Comparison of ENCODE assay signal across 17 cellular contexts in genomic region chr17:49573510-49574282, GRCh38. TPM values are rescaled to one million over a fixed set of nuclear protein-coding genes. Genes with fewer than 3 reads are reported as not detected.
DNase-seq lines count a peak whose midpoint lies in the region; ATAC-seq and TF ChIP-seq lines count a peak whose summit lies in the region.
"Had no signal": no experiment of that assay in that cellular context is flagged by ENCODE, and none has a peak within 500 bp of the region (broad histone marks: within the 10 kb centered on the region; RNA-seq: fewer than 3 reads in every experiment).

No MANE protein-coding gene starts in this region.

- H3K27ac Mint-ChIP-seq in CD4-positive, alpha-beta T cell = no peak overlapping the region
- H3K27ac Mint-ChIP-seq: activated CD4-positive, alpha-beta memory T cell treated with anti-CD3 and anti-CD28 coated beads, Interleukin-2, amount 10 ng/mL, durations not matched to agents 7 days and 5 days had no signal

- H3K27ac ChIP-seq in CD4-positive, alpha-beta T cell (ENCODE audit: low read depth, low read length) = no peak overlapping the region
- H3K27ac ChIP-seq in rectal smooth muscle tissue (ENCODE audit: low read depth, low read length) = peak overlapping the region; percentile 75
- H3K27ac ChIP-seq: adrenal gland, epithelial cell of prostate, psoas muscle, VCaP had no signal

- H3K4me1 Mint-ChIP-seq in CD4-positive, alpha-beta T cell (ENCODE audit: low read depth) = peaks cover 4% of the 10 kb centered on the region

- TF ChIP-seq CTCF in CD4-positive, alpha-beta T cell (IDR thresholded peaks at IDR 0.05) = no peak

- CTCF ChIA-PET in CD4-positive, alpha-beta T cell (lab: Charles Lee) = interaction anchor here (1.8 kb wide), 1 partner anchor 134 kb away, joined by 4 read pairs; the partner anchor contains the start of gene SLC35B1

- ATAC-seq in CD4-positive, alpha-beta T cell (ENCODE audit: poor library complexity) = no peak
- ATAC-seq: psoas muscle had no signal

- no peaks in the 10 kb centered on the region for H3K36me3 Mint-ChIP-seq in CD4-positive, alpha-beta T cell (ENCODE audit: low read depth)

- no peak for DNase-seq in CD4-positive, alpha-beta T cell
- DNase-seq in MG63 = peak; percentile 70
- DNase-seq in ecto neural progenitor cell (ENCODE audit: low spot score) = peak; percentile 57
- DNase-seq in NCI-H187 treated with DMSO at 0.1 percent for 48 hours (lab: John Stamatoyannopoulos, UW) = no peak
- DNase-seq in activated CD8-positive, alpha-beta memory T cell treated with anti-CD3 and anti-CD28 coated beads, Interleukin-2, amount 50 U/mL, for 48 hours = no peak
- DNase-seq in NCI-H1048 (lab: John Stamatoyannopoulos, UW) = no peak
- no peak for DNase-seq in NCI-H510A (lab: John Stamatoyannopoulos, UW)
- DNase-seq: activated CD4-positive, alpha-beta memory T cell treated with anti-CD3 and anti-CD28 coated beads, Interleukin-2, amount 10 ng/mL, durations not matched to agents 7 days and 5 days; adrenal gland; NCI-H1417; NCI-H446 treated with DMSO at 0.1 percent for 48 hours had no signal

- peaks cover 50% of the 10 kb centered on the region for H3K27me3 ChIP-seq in CD4-positive, alpha-beta T cell (ENCODE audit: control insufficient read depth, insufficient read depth, low read length)
- H3K27me3 ChIP-seq in MG63 = peaks cover 35% of the 10 kb centered on the region
- H3K27me3 ChIP-seq in rectal smooth muscle tissue (ENCODE audit: control insufficient read depth, insufficient read depth, low read length) = peaks cover 2% of the 10 kb centered on the region

- H3K4me3 ChIP-seq in MG63 (no peak overlapping the region), rectal smooth muscle tissue (ENCODE audit: low read length) (no peak overlapping the region)
- H3K4me3 ChIP-seq: adrenal gland, psoas muscle, tibial nerve had no signal

- POLR2A ChIA-PET in CD4-positive, alpha-beta T cell (lab: Charles Lee) = interaction anchor here (0.7 kb wide), 1 partner anchor 35 kb away, joined by 3 read pairs; no protein-coding TSS in a partner anchor

- H3K4me1 ChIP-seq in rectal smooth muscle tissue (ENCODE audit: control insufficient read depth, insufficient read depth, low read length) = peaks cover 20% of the 10 kb centered on the region
- H3K4me1 ChIP-seq: psoas muscle had no signal

- H3K27me3 Mint-ChIP-seq in CD4-positive, alpha-beta T cell = peaks cover 46% of the 10 kb centered on the region

- H3K36me3 ChIP-seq in MG63 = no peaks in the 10 kb centered on the region
- H3K36me3 ChIP-seq in rectal smooth muscle tissue (ENCODE audit: control insufficient read depth, insufficient read depth, low read length) = no peaks in the 10 kb centered on the region
- H3K36me3 ChIP-seq: adrenal gland, tibial nerve had no signal

- peak overlapping the region; percentile 34 for H3K4me3 Mint-ChIP-seq in CD4-positive, alpha-beta T cell
- H3K4me3 Mint-ChIP-seq: activated CD4-positive, alpha-beta memory T cell treated with anti-CD3 and anti-CD28 coated beads, Interleukin-2, amount 10 ng/mL, durations not matched to agents 7 days and 5 days had no signal

- no peaks in the 10 kb centered on the region for H3K9me3 Mint-ChIP-seq in CD4-positive, alpha-beta T cell
- H3K9me3 Mint-ChIP-seq: activated CD4-positive, alpha-beta memory T cell treated with anti-CD3 and anti-CD28 coated beads, Interleukin-2, amount 10 ng/mL, durations not matched to agents 7 days and 5 days had no signal

- no peaks in the 10 kb centered on the region for H3K9me3 ChIP-seq in CD4-positive, alpha-beta T cell (ENCODE audit: control insufficient read depth, low read length)
- H3K9me3 ChIP-seq in MG63 = no peaks in the 10 kb centered on the region
- H3K9me3 ChIP-seq: adrenal gland, psoas muscle, tibial nerve had no signal

- H3K9ac ChIP-seq in rectal smooth muscle tissue (ENCODE audit: low read length) = no peak overlapping the region

- intact Hi-C loops in CD4-positive, alpha-beta T cell (cut with DNase I, micrococcal nuclease) = no loop called here

RNA-seq across cellular contexts. Expression of gene NXPH3, which starts 2.0 kb away (rescaled TPM):
- not detected for total RNA-seq in CD4-positive, alpha-beta T cell
- 0.36 TPM in 1 of 2 replicates, not detected in the other for total RNA-seq in MG63 (2014; rRNA removed; shearing (Covaris generic); ENCODE audit: low replicate concordance)
- total RNA-seq: activated CD4-positive, alpha-beta memory T cell treated with anti-CD3 and anti-CD28 coated beads, Interleukin-2, amount 10 ng/mL, durations not matched to agents 7 days and 5 days; kidney epithelial cell had no signal

Comparison
In these comparisons a context has a peak if more than half of its experiments do, and no peak if none do; other contexts are left out.
1. DNase-seq: peak in MG63 (single experiment) and ecto neural progenitor cell (single experiment); none in CD4-positive, alpha-beta T cell (0 of 10), NCI-H187 treated with DMSO at 0.1 percent for 48 hours (single experiment), activated CD8-positive, alpha-beta memory T cell treated with anti-CD3 and anti-CD28 coated beads, Interleukin-2, amount 50 U/mL, for 48 hours (single experiment), NCI-H1048 (single experiment) and NCI-H510A (single experiment).